ENCODE assay signal across 14 cellular contexts in genomic region chr16:87056083-87056482, GRCh38.
A peak's percentile ranks its signal among the peaks of the same experiment; 100 is the strongest.
DNase-seq lines count a peak whose midpoint lies in the region; ATAC-seq and TF ChIP-seq lines count a peak whose summit lies in the region.
"Had no signal": no experiment of that assay in that cellular context is flagged by ENCODE, and none has a peak within 500 bp of the region (broad histone marks: within the 10 kb centered on the region; RNA-seq: fewer than 3 reads in every experiment).

No MANE protein-coding gene starts in this region.

- H3K4me1 ChIP-seq in right atrium auricular region (no peaks in the 10 kb centered on the region), heart right ventricle (peaks cover 0 to 9% (median 0%) of the 10 kb centered on the region in 9 donors)

- H3K4me1 Mint-ChIP-seq in brain, result no peaks in the 10 kb centered on the region
- H3K4me1 Mint-ChIP-seq: activated naive CD4-positive, alpha-beta T cell treated with anti-CD3 and anti-CD28 coated beads, Interleukin-2, amount 50 U/mL, for 24 hours had no signal

- H3K4me3 Mint-ChIP-seq in brain, result no peak overlapping the region
- H3K4me3 Mint-ChIP-seq: activated CD8-positive, alpha-beta T cell treated with anti-CD3 and anti-CD28 coated beads for 36 hours; activated naive CD4-positive, alpha-beta T cell treated with anti-CD3 and anti-CD28 coated beads, Interleukin-2, amount 50 U/mL, for 24 hours; T-helper 2 cell treated with Interferon-gamma antibody and Interleukin-4, amounts not matched to agents 5 μg/mL and 100 μg/mL, for 36 hours had no signal

- peaks cover 0 to 12% (median 2%) of the 10 kb centered on the region in 5 experiments for H3K9me3 Mint-ChIP-seq in brain
- H3K9me3 Mint-ChIP-seq: T-helper 2 cell treated with Interferon-gamma antibody and Interleukin-4, amounts not matched to agents 5 μg/mL and 100 μg/mL, for 36 hours had no signal

- H3K9me3 ChIP-seq in right atrium auricular region, result no peaks in the 10 kb centered on the region
- H3K9me3 ChIP-seq in heart right ventricle, result peaks cover 0 to 12% (median 0%) of the 10 kb centered on the region in 11 donors

- no peak overlapping the region for H3K27ac Mint-ChIP-seq in brain
- H3K27ac Mint-ChIP-seq: activated CD8-positive, alpha-beta T cell treated with anti-CD3 and anti-CD28 coated beads for 36 hours; activated naive CD4-positive, alpha-beta T cell treated with anti-CD3 and anti-CD28 coated beads, Interleukin-2, amount 50 U/mL, for 24 hours; T-helper 2 cell treated with Interferon-gamma antibody and Interleukin-4, amounts not matched to agents 5 μg/mL and 100 μg/mL, for 36 hours had no signal

- no peak overlapping the region for H3K27ac ChIP-seq in right atrium auricular region
- no peak overlapping the region for H3K27ac ChIP-seq in heart right ventricle
- H3K27ac ChIP-seq: dorsolateral prefrontal cortex had no signal

- H3K36me3 ChIP-seq in right atrium auricular region (no peaks in the 10 kb centered on the region), heart right ventricle (no peaks in the 10 kb centered on the region)

- H3K4me3 ChIP-seq in right atrium auricular region (no peak overlapping the region), heart right ventricle (no peak overlapping the region)
- H3K4me3 ChIP-seq: dorsolateral prefrontal cortex had no signal

- 78 to 82% methylated on average over 4 of the region's 4 CpGs for WGBS in heart right ventricle, 2 donors

- no peaks in the 10 kb centered on the region for H3K27me3 ChIP-seq in right atrium auricular region
- H3K27me3 ChIP-seq in heart right ventricle, result peaks cover 0 to 18% (median 16%) of the 10 kb centered on the region in 7 donors

- intact Hi-C loops in Right ventricle myocardium superior (cut with DNase I), result no loop called here
- intact Hi-C loops in heart right ventricle (cut with DNase I), result loop anchor here in 5 of 10 donors (5.0 to 10.0 kb wide), 5 partner anchors 121 to 329 kb away; no protein-coding TSS in a partner anchor

- no peaks in the 10 kb centered on the region for H3K36me3 Mint-ChIP-seq in brain
- H3K36me3 Mint-ChIP-seq: activated naive CD4-positive, alpha-beta T cell treated with anti-CD3 and anti-CD28 coated beads, Interleukin-2, amount 50 U/mL, for 24 hours had no signal

- peaks cover 34% of the 10 kb centered on the region for H3K27me3 Mint-ChIP-seq in brain

- DNase-seq in Right ventricle myocardium superior, result no peak
- no peak for DNase-seq in right atrium auricular region (ENCODE audit: low spot score)
- no peak for DNase-seq in heart right ventricle
- no peak for DNase-seq in effector CD8-positive, alpha-beta T cell (lab: John Stamatoyannopoulos, UW)
- no peak for DNase-seq in NCI-H345 treated with DMSO at 0.1 percent for 48 hours (lab: John Stamatoyannopoulos, UW; ENCODE audit: unreplicated experiment)
- no peak for DNase-seq in KG1 (lab: John Stamatoyannopoulos, UW)
- no peak for DNase-seq in NCI-H2171 (lab: John Stamatoyannopoulos, UW)
- DNase-seq: activated CD8-positive, alpha-beta T cell treated with anti-CD3 and anti-CD28 coated beads for 36 hours; DMS53; small intestine had no signal

- ATAC-seq in Right ventricle myocardium superior (ENCODE audit: poor library complexity), result peak; percentile 47
- ATAC-seq in heart right ventricle, result peak in 6 of 8 donors; percentile 17 to 61 (median 44)
- ATAC-seq: activated CD8-positive, alpha-beta T cell treated with anti-CD3 and anti-CD28 coated beads for 36 hours had no signal

- TF ChIP-seq CTCF in right atrium auricular region (IDR thresholded peaks at IDR 0.05) (peak in 1 of 2 donors; percentile 44), brain (conservative IDR thresholded peaks at IDR 0.05) (peak; percentile 28 to 44), heart right ventricle (IDR thresholded peaks at IDR 0.05) (peak in 4 of 9 donors; percentile 12 to 43 (median 40))
